13 cellular contexts compared by ENCODE assay signal in genomic region chr4:102734116-102734515, GRCh38. TPM values are rescaled to one million over a fixed set of nuclear protein-coding genes. Genes with fewer than 3 reads are reported as not detected.
DNase-seq lines count a peak whose midpoint lies in the region; ATAC-seq and TF ChIP-seq lines count a peak whose summit lies in the region.
"Had no signal": no experiment of that assay in that cellular context is flagged by ENCODE, and none has a peak within 500 bp of the region (broad histone marks: within the 10 kb centered on the region; RNA-seq: fewer than 3 reads in every experiment).

No MANE protein-coding gene starts in this region.

- DNase-seq in activated CD4-positive, alpha-beta T cell treated with anti-CD3 and anti-CD28 coated beads, Interleukin-2, amount 10 ng/mL, durations not matched to agents 24 days and 14 days: no peak
- no peak for DNase-seq in activated CD4-positive, alpha-beta T cell treated with anti-CD3 and anti-CD28 coated beads, Interleukin-2, amount 50 U/mL, for 48 hours
- DNase-seq in SJSA1 (ENCODE audit: low read depth in 1 of 2, low spot score in 2 of 2) (no peak), progenitor cell of endocrine pancreas (ENCODE audit: low spot score, unreplicated experiment) (no peak), UCSD-AML1 (lab: John Stamatoyannopoulos, UW; ENCODE audit: unreplicated experiment) (no peak)
- no peak for DNase-seq in stimulated activated CD4-positive, alpha-beta T cell treated with anti-CD3 and anti-CD28 coated beads, Interleukin-15, amount 100 ng/mL, for 24 hours
- DNase-seq: left ventricle myocardium superior; NCI-H1417 treated with DMSO at 0.1 percent for 48 hours; NCI-H526 treated with DMSO at 0.1 percent for 48 hours; stimulated activated CD4-positive, alpha-beta T cell treated with anti-CD3 and anti-CD28 coated beads, Interleukin-12 subunit alpha, Interleukin-12 subunit beta, amount 100 ng/mL, for 4 hours; upper lobe of left lung had no signal

- H3K4me3 Mint-ChIP-seq in activated CD4-positive, alpha-beta T cell treated with anti-CD3 and anti-CD28 coated beads, Interleukin-2, amount 10 ng/mL, durations not matched to agents 24 days and 14 days: no peak overlapping the region
- no peak overlapping the region for H3K4me3 Mint-ChIP-seq in progenitor cell of endocrine pancreas (ENCODE audit: low read depth)

- peak overlapping the region; percentile 41 for H3K27ac Mint-ChIP-seq in activated CD4-positive, alpha-beta T cell treated with anti-CD3 and anti-CD28 coated beads, Interleukin-2, amount 10 ng/mL, durations not matched to agents 24 days and 14 days
- peak overlapping the region; percentile 57 for H3K27ac Mint-ChIP-seq in progenitor cell of endocrine pancreas

- 0 out of 2 replicates have a peak, but pooled peaks cover 5% of the 10 kb centered on the region for H3K36me3 ChIP-seq in SJSA1

- H3K4me3 ChIP-seq in SJSA1: no peak overlapping the region
- H3K4me3 ChIP-seq: upper lobe of left lung had no signal

- no peaks in the 10 kb centered on the region for H3K9me3 ChIP-seq in SJSA1 (replicated peaks)

- H3K27me3 ChIP-seq in SJSA1 (replicated peaks): no peaks in the 10 kb centered on the region
- H3K27me3 ChIP-seq: upper lobe of left lung had no signal

- peak; percentile 20 for ATAC-seq in GM21786 (IDR thresholded peaks at IDR 0.05; ENCODE audit: unreplicated experiment)
- no peak for ATAC-seq in HG02642 (IDR thresholded peaks at IDR 0.05; ENCODE audit: poor library complexity, unreplicated experiment)

- H3K9me3 Mint-ChIP-seq in activated CD4-positive, alpha-beta T cell treated with anti-CD3 and anti-CD28 coated beads, Interleukin-2, amount 10 ng/mL, durations not matched to agents 24 days and 14 days: peaks cover 24% of the 10 kb centered on the region
- H3K9me3 Mint-ChIP-seq in progenitor cell of endocrine pancreas (ENCODE audit: low read depth): peaks cover 5% of the 10 kb centered on the region

- no peaks in the 10 kb centered on the region for H3K27me3 Mint-ChIP-seq in activated CD4-positive, alpha-beta T cell treated with anti-CD3 and anti-CD28 coated beads, Interleukin-2, amount 10 ng/mL, durations not matched to agents 24 days and 14 days
- no peaks in the 10 kb centered on the region for H3K27me3 Mint-ChIP-seq in progenitor cell of endocrine pancreas

- TF ChIP-seq CTCF in progenitor cell of endocrine pancreas (IDR thresholded peaks at IDR 0.05; ENCODE audit: unreplicated experiment): no peak

- H3K4me1 Mint-ChIP-seq in activated CD4-positive, alpha-beta T cell treated with anti-CD3 and anti-CD28 coated beads, Interleukin-2, amount 10 ng/mL, durations not matched to agents 24 days and 14 days: peaks cover 12% of the 10 kb centered on the region
- H3K4me1 Mint-ChIP-seq in progenitor cell of endocrine pancreas (ENCODE audit: low read depth): peaks cover 47% of the 10 kb centered on the region

- H3K4me1 ChIP-seq in SJSA1 (replicated peaks): peaks cover 13% of the 10 kb centered on the region

- intact Hi-C loops in activated CD4-positive, alpha-beta T cell treated with anti-CD3 and anti-CD28 coated beads, Interleukin-2, amount 10 ng/mL, durations not matched to agents 24 days and 14 days (cut with micrococcal nuclease): no loop called here

- peaks cover 35% of the 10 kb centered on the region for H3K36me3 Mint-ChIP-seq in activated CD4-positive, alpha-beta T cell treated with anti-CD3 and anti-CD28 coated beads, Interleukin-2, amount 10 ng/mL, durations not matched to agents 24 days and 14 days (ENCODE audit: low read depth)
- peaks cover 20% of the 10 kb centered on the region for H3K36me3 Mint-ChIP-seq in progenitor cell of endocrine pancreas (ENCODE audit: insufficient read depth)

- peak overlapping the region; percentile 40; the same call in 1 of the 2 replicates for H3K27ac ChIP-seq in SJSA1

RNA-seq across cellular contexts. Expression of gene MANBA, which starts 26.7 kb away (rescaled TPM):
- 8.2 and 9.4 TPM in 2 replicates for total RNA-seq in activated CD4-positive, alpha-beta T cell treated with anti-CD3 and anti-CD28 coated beads, Interleukin-2, amount 10 ng/mL, durations not matched to agents 24 days and 14 days
- total RNA-seq in SJSA1 (2014; rRNA removed; shearing (Covaris generic)): 13.2 and 16.2 TPM in 2 replicates
- 48.9 and 49.7 TPM in 2 replicates for total RNA-seq in progenitor cell of endocrine pancreas
